In the genomic region with DNA sequence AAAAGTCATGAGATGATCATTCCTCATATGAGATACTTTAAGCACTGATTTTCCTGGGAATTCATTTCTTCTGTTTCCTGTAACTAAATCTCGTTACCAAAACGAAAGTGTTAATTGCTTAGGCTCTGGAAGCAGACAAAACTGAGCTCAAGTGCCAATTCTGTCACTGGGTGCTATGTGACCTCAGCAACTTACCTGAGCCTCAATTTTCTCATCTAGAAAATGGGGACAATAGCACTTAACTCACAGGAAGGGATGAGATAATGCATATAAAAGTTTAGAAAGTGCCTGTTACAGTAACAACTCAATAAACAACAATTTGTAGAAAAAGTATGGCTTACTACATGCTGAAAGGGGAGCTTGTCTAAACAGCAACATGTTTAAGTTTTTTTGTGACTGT, we compare ENCODE assay signal across 17 cellular contexts.
A peak's percentile ranks its signal among the peaks of the same experiment; 100 is the strongest.
DNase-seq lines count a peak whose midpoint lies in the region; ATAC-seq and TF ChIP-seq lines count a peak whose summit lies in the region.
"Had no signal": no experiment of that assay in that cellular context is flagged by ENCODE, and none has a peak within 500 bp of the region (broad histone marks: within the 10 kb centered on the region; RNA-seq: fewer than 3 reads in every experiment).

No MANE protein-coding gene starts in this region.

- H3K4me3 Mint-ChIP-seq in activated T-cell treated with anti-CD3 and anti-CD28 coated beads, Interleukin-2, amount 50 U/mL, for 72 hours = peak overlapping the region in 1 of 2 donors; percentile 11
- H3K4me3 Mint-ChIP-seq in Caco-2 (ENCODE audit: unreplicated experiment) = no peak overlapping the region
- H3K4me3 Mint-ChIP-seq in activated CD4-positive, alpha-beta T cell treated with anti-CD3 and anti-CD28 coated beads, Interleukin-2, amount 10 ng/mL, durations not matched to agents 7 days and 5 days = no peak overlapping the region
- H3K4me3 Mint-ChIP-seq: B cell, GM23338 had no signal

- H3K27ac Mint-ChIP-seq in activated T-cell treated with anti-CD3 and anti-CD28 coated beads, Interleukin-2, amount 50 U/mL, for 72 hours = peak overlapping the region; percentile 48
- H3K27ac Mint-ChIP-seq in Caco-2 (ENCODE audit: unreplicated experiment) = peak overlapping the region; percentile 94
- H3K27ac Mint-ChIP-seq in activated CD4-positive, alpha-beta T cell treated with anti-CD3 and anti-CD28 coated beads, Interleukin-2, amount 10 ng/mL, durations not matched to agents 7 days and 5 days = no peak overlapping the region
- H3K27ac Mint-ChIP-seq: GM23338 had no signal

- no peak for ATAC-seq in activated T-cell treated with anti-CD3 and anti-CD28 coated beads, Interleukin-2, amount 50 U/mL, for 72 hours (replicated peaks in 1 of 2)
- no peak for ATAC-seq in body of pancreas
- ATAC-seq: GM23338, PC-3 had no signal

- BruUV-seq in Caco-2 (replicated peaks; lab: Mats Ljungman, UMichigan) = no TSS peak

- peaks cover 89% of the 10 kb centered on the region for H3K4me1 Mint-ChIP-seq in activated T-cell treated with anti-CD3 and anti-CD28 coated beads, Interleukin-2, amount 50 U/mL, for 72 hours (ENCODE audit: low read depth)
- peaks cover 86% of the 10 kb centered on the region for H3K4me1 Mint-ChIP-seq in Caco-2 (ENCODE audit: low read depth, unreplicated experiment)
- H3K4me1 Mint-ChIP-seq in activated CD4-positive, alpha-beta T cell treated with anti-CD3 and anti-CD28 coated beads, Interleukin-2, amount 10 ng/mL, durations not matched to agents 7 days and 5 days = peaks cover 24% of the 10 kb centered on the region

- H3K27me3 ChIP-seq in Caco-2 (replicated peaks; ENCODE audit: control insufficient read depth, insufficient read depth, low read length) (no peaks in the 10 kb centered on the region), body of pancreas (no peaks in the 10 kb centered on the region), subcutaneous abdominal adipose tissue (ENCODE audit: control insufficient read depth in 5 of 5, insufficient read depth in 4 of 5, low read length in 5 of 5) (no peaks in the 10 kb centered on the region)

- TF ChIP-seq POLR2A in body of pancreas (IDR thresholded peaks at IDR 0.05) = no peak

- intact Hi-C loops in Caco-2 (cut with micrococcal nuclease; ENCODE audit: unreplicated experiment) = no loop called here
- intact Hi-C loops in body of pancreas (cut with DNase I) = no loop called here

- H3K36me3 ChIP-seq in Caco-2 (ENCODE audit: control insufficient read depth, insufficient read depth, low read length) = no peaks in the 10 kb centered on the region
- no peaks in the 10 kb centered on the region for H3K36me3 ChIP-seq in body of pancreas (replicated peaks in 1 of 2; ENCODE audit: insufficient read depth in 1 of 2, low read depth in 2 of 2)
- H3K36me3 ChIP-seq in subcutaneous abdominal adipose tissue (ENCODE audit: control insufficient read depth in 5 of 5, insufficient read depth in 5 of 5, low read length in 5 of 5) = peaks cover 5 to 18% (median 10%) of the 10 kb centered on the region in 5 donors

- H3K36me3 Mint-ChIP-seq in activated T-cell treated with anti-CD3 and anti-CD28 coated beads, Interleukin-2, amount 50 U/mL, for 72 hours (ENCODE audit: insufficient read depth in 2 of 2) = peaks cover 8 to 18% of the 10 kb centered on the region in 2 donors
- H3K36me3 Mint-ChIP-seq in Caco-2 (ENCODE audit: insufficient read depth, unreplicated experiment) = peaks cover 23% of the 10 kb centered on the region
- peaks cover 39% of the 10 kb centered on the region for H3K36me3 Mint-ChIP-seq in activated CD4-positive, alpha-beta T cell treated with anti-CD3 and anti-CD28 coated beads, Interleukin-2, amount 10 ng/mL, durations not matched to agents 7 days and 5 days (ENCODE audit: low read depth)

- H3K9me3 Mint-ChIP-seq in activated T-cell treated with anti-CD3 and anti-CD28 coated beads, Interleukin-2, amount 50 U/mL, for 72 hours = no peaks in the 10 kb centered on the region
- no peaks in the 10 kb centered on the region for H3K9me3 Mint-ChIP-seq in Caco-2 (ENCODE audit: unreplicated experiment)
- no peaks in the 10 kb centered on the region for H3K9me3 Mint-ChIP-seq in activated CD4-positive, alpha-beta T cell treated with anti-CD3 and anti-CD28 coated beads, Interleukin-2, amount 10 ng/mL, durations not matched to agents 7 days and 5 days
- H3K9me3 Mint-ChIP-seq: GM23338 had no signal

- H3K27ac ChIP-seq in body of pancreas (peak overlapping the region in 3 of 4 donors; percentile 76 to 78 (median 77)), subcutaneous abdominal adipose tissue (ENCODE audit: low read depth, low read length) (peak overlapping the region; percentile 25)

- H3K9me3 ChIP-seq in Caco-2 (no peaks in the 10 kb centered on the region), body of pancreas (no peaks in the 10 kb centered on the region), subcutaneous abdominal adipose tissue (ENCODE audit: control insufficient read depth in 5 of 5, low read length in 5 of 5) (no peaks in the 10 kb centered on the region)

- H3K4me1 ChIP-seq in Caco-2 (peaks cover 70% of the 10 kb centered on the region), body of pancreas (peaks cover 44% of the 10 kb centered on the region), subcutaneous abdominal adipose tissue (ENCODE audit: control insufficient read depth in 5 of 5, insufficient read depth in 5 of 5, low read length in 5 of 5) (peaks cover 4 to 76% (median 59%) of the 10 kb centered on the region in 5 donors)

- 47 to 53% methylated on average over 2 of the region's 2 CpGs for WGBS in body of pancreas, 2 donors

- TF ChIP-seq CTCF in Caco-2 (IDR thresholded peaks at IDR 0.05; ENCODE audit: insufficient read depth in 1 of 2, low read depth in 1 of 2, low read length in 1 of 2, severe bottlenecking in 1 of 2, unreplicated experiment in 1 of 2) (no peak), body of pancreas (IDR thresholded peaks at IDR 0.05) (no peak)

- no peak overlapping the region for H3K4me3 ChIP-seq in Caco-2 (ENCODE audit: low read depth, low read length)
- no peak overlapping the region for H3K4me3 ChIP-seq in body of pancreas
- no peak overlapping the region for H3K4me3 ChIP-seq in subcutaneous abdominal adipose tissue (ENCODE audit: low read depth in 1 of 5, low read length in 5 of 5)
- H3K4me3 ChIP-seq: GM23338 had no signal

- no peak for DNase-seq in activated T-cell treated with anti-CD3 and anti-CD28 coated beads, Interleukin-2, amount 50 U/mL, for 72 hours
- DNase-seq in activated T-cell treated with anti-CD3 and anti-CD28 coated beads for 4 hours (no peak), Caco-2 (no peak), body of pancreas (no peak), putamen (ENCODE audit: low spot score) (no peak), DMS79 (lab: John Stamatoyannopoulos, UW) (no peak)
- no peak for DNase-seq in activated CD4-positive, alpha-beta T cell treated with anti-CD3 and anti-CD28 coated beads, Interleukin-2, amount 10 ng/mL, durations not matched to agents 7 days and 5 days
- DNase-seq: 8988T, HCEC 1CT, NCI-H1694 treated with DMSO at 0.1 percent for 48 hours, NCI-H2227 treated with DMSO at 0.1 percent for 48 hours, NCI-H510A treated with DMSO at 0.1 percent for 48 hours, NCI-H82, PC-3 had no signal

- CTCF ChIA-PET in Caco-2 (lab: Charles Lee) = no interaction called here
- CTCF ChIA-PET in activated CD4-positive, alpha-beta T cell treated with anti-CD3 and anti-CD28 coated beads, Interleukin-2, amount 10 ng/mL, durations not matched to agents 7 days and 5 days (lab: Charles Lee) = interaction anchor here (0.9 kb wide), 1 partner anchor 9 kb away, joined by 3 read pairs; no protein-coding TSS in a partner anchor

- H3K9ac ChIP-seq in subcutaneous abdominal adipose tissue (ENCODE audit: low read length in 5 of 5) = no peak overlapping the region

- H3K27me3 Mint-ChIP-seq in activated T-cell treated with anti-CD3 and anti-CD28 coated beads, Interleukin-2, amount 50 U/mL, for 72 hours (ENCODE audit: low read depth) = no peaks in the 10 kb centered on the region
- H3K27me3 Mint-ChIP-seq in Caco-2 (ENCODE audit: insufficient read depth, unreplicated experiment) = no peaks in the 10 kb centered on the region
- H3K27me3 Mint-ChIP-seq in activated CD4-positive, alpha-beta T cell treated with anti-CD3 and anti-CD28 coated beads, Interleukin-2, amount 10 ng/mL, durations not matched to agents 7 days and 5 days = no peaks in the 10 kb centered on the region
- H3K27me3 Mint-ChIP-seq: B cell had no signal

- POLR2A ChIA-PET in Caco-2 (lab: Charles Lee) = no interaction called here
- POLR2A ChIA-PET in activated CD4-positive, alpha-beta T cell treated with anti-CD3 and anti-CD28 coated beads, Interleukin-2, amount 10 ng/mL, durations not matched to agents 7 days and 5 days (lab: Charles Lee) = no interaction called here
